ENCODE assay signal across 8 cellular contexts in the genomic region with DNA sequence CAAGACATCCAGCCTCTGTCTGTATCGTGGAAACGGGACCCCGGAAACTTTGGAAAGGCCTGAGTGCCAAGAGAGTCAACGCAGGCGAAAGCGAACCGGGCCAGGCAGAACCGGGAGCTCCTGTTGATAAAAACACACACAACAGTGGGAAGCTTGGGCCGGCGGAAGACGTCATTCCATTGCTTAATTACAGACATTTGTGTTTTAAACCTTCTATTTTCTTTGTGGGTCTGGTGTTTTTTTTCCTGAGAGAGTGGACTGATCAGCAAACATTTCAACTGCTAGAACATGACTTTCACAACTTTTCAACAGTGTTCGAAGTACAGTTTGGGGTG. TPM values are rescaled to one million over a fixed set of nuclear protein-coding genes. Genes with fewer than 3 reads are reported as not detected.
DNase-seq lines count a peak whose midpoint lies in the region; ATAC-seq, FAIRE-seq and TF ChIP-seq lines count a peak whose summit lies in the region.

No MANE protein-coding gene starts in this region.

- no peaks in the 10 kb centered on the region for H3K27me3 Mint-ChIP-seq in CD8-positive, alpha-beta memory T cell

- DNase-seq in CD8-positive, alpha-beta memory T cell, result no peak
- DNase-seq in SK-N-MC (ENCODE audit: low read depth, low spot score) (no peak), foreskin fibroblast (peak in 1 of 2 donors; percentile 62), pancreas (no peak), NOMO-1 treated with dmso at 0.1 percent for 144 hours (lab: John Stamatoyannopoulos, UW; ENCODE audit: unreplicated experiment) (no peak), NCI-H446 treated with DMSO at 0.1 percent for 48 hours (lab: John Stamatoyannopoulos, UW) (no peak), NCI-H526 (lab: John Stamatoyannopoulos, UW) (no peak)
- DNase-seq in stimulated activated CD4-positive, alpha-beta T cell treated with anti-CD3 and anti-CD28 coated beads, Interleukin-4, amount 100 ng/mL, for 4 hours, result no peak

- peak overlapping the region; percentile 49 for H3K4me3 ChIP-seq in CD8-positive, alpha-beta memory T cell (ENCODE audit: low read length)
- H3K4me3 ChIP-seq in SK-N-MC, result peak overlapping the region; percentile 79
- peak overlapping the region; percentile 66 to 70 for H3K4me3 ChIP-seq in foreskin fibroblast (ENCODE audit: low read depth in 1 of 2, low read length in 2 of 2)
- H3K4me3 ChIP-seq in pancreas, result peak overlapping the region; percentile 49 to 72 (median 55)

- peak overlapping the region; percentile 45 for H3K9ac ChIP-seq in SK-N-MC (ENCODE audit: insufficient read length)

- no peaks in the 10 kb centered on the region for H3K27me3 ChIP-seq in CD8-positive, alpha-beta memory T cell (ENCODE audit: insufficient read depth, low read length, poor library complexity, severe bottlenecking)
- H3K27me3 ChIP-seq in pancreas, result no peaks in the 10 kb centered on the region

- H3K9me3 ChIP-seq in CD8-positive, alpha-beta memory T cell (ENCODE audit: low read length), result no peaks in the 10 kb centered on the region
- H3K9me3 ChIP-seq in SK-N-MC (ENCODE audit: low read depth, low read length) (no peaks in the 10 kb centered on the region), pancreas (no peaks in the 10 kb centered on the region)

- WGBS in pancreas, 2 donors, result 5 to 8% methylated on average over 12 of the region's 12 CpGs

- no peak for FAIRE-seq in pancreas (lab: Jason Lieb, UNC)

- H3K36me3 ChIP-seq in CD8-positive, alpha-beta memory T cell (ENCODE audit: insufficient read depth, low read length), result no peaks in the 10 kb centered on the region
- H3K36me3 ChIP-seq in SK-N-MC (ENCODE audit: insufficient read depth, low read length), result no peaks in the 10 kb centered on the region
- H3K36me3 ChIP-seq in pancreas, result no peaks in the 10 kb centered on the region

- peak in 3 of 4 donors; percentile 24 to 32 (median 27) for ATAC-seq in pancreas

- POLR2A ChIA-PET in CD8-positive, alpha-beta memory T cell (lab: Charles Lee), result interaction anchor here (1.0 to 2.1 kb wide), 7 partner anchors 11 to 60 kb away, joined by 3 to 19 read pairs (median 4); partner anchors contain the start of gene UBALD2

- H3K36me3 Mint-ChIP-seq in CD8-positive, alpha-beta memory T cell, result peaks cover 0 to 2% (median 0%) of the 10 kb centered on the region in 3 donors

- TF ChIP-seq CTCF in foreskin fibroblast (IDR thresholded peaks at IDR 0.05; ENCODE audit: low read depth, low read length), result no peak
- no peak for TF ChIP-seq CTCF in pancreas (IDR thresholded peaks at IDR 0.05)

- peaks cover 62% of the 10 kb centered on the region for H3K4me1 ChIP-seq in CD8-positive, alpha-beta memory T cell (ENCODE audit: insufficient read depth, low read length)
- H3K4me1 ChIP-seq in pancreas, result peaks cover 0 to 13% (median 10%) of the 10 kb centered on the region in 3 donors

- H3K4me1 Mint-ChIP-seq in CD8-positive, alpha-beta memory T cell, result peaks cover 29 to 63% (median 62%) of the 10 kb centered on the region in 3 donors

- H3K27ac Mint-ChIP-seq in CD8-positive, alpha-beta memory T cell, result peak overlapping the region; percentile 34 to 96 (median 90)

- H3K27ac ChIP-seq in CD8-positive, alpha-beta memory T cell (ENCODE audit: low read depth, low read length), result peak overlapping the region; percentile 55
- no peak overlapping the region for H3K27ac ChIP-seq in SK-N-MC
- H3K27ac ChIP-seq in pancreas, result peak overlapping the region in 1 of 4 donors; percentile 17

- peak overlapping the region; percentile 84 to 94 (median 91) for H3K4me3 Mint-ChIP-seq in CD8-positive, alpha-beta memory T cell

- CTCF ChIA-PET in CD8-positive, alpha-beta memory T cell (lab: Charles Lee), result interaction anchor here (0.9 to 1.9 kb wide), 3 partner anchors 23 to 61 kb away, joined by 3 to 8 read pairs (median 4); partner anchors contain the start of gene UBALD2

- intact Hi-C loops in pancreas (cut with DNase I), result no loop called here

- H3K9me3 Mint-ChIP-seq in CD8-positive, alpha-beta memory T cell, result peaks cover 0 to 4% (median 0%) of the 10 kb centered on the region in 5 donors

RNA-seq across cellular contexts. Expression of gene RNF157, which starts 0.9 kb away (rescaled TPM):
- 10 to 100 TPM; 13.9 TPM for total RNA-seq in CD8-positive, alpha-beta memory T cell
- polyA plus RNA-seq in CD8-positive, alpha-beta memory T cell, result 10.7 TPM
- 1 to 10 TPM in 5 of 6 donors, under 1 TPM in 1; 0.87 to 4.0 (median 2.8) TPM for total RNA-seq in pancreas
- 1 to 10 TPM; 3.4 to 6.4 TPM for polyA plus RNA-seq in pancreas

RNA-seq across cellular contexts. Expression of gene UBALD2, which starts 24.0 kb away (rescaled TPM):
- 100 to 1,000 TPM; 125 to 133 TPM for total RNA-seq in CD8-positive, alpha-beta memory T cell
- 8.7 TPM for polyA plus RNA-seq in CD8-positive, alpha-beta memory T cell
- 10 to 100 TPM; 17.8 to 34.6 (median 24.6) TPM for total RNA-seq in pancreas
- polyA plus RNA-seq in pancreas, result 10 to 100 TPM; 21.8 to 30.0 TPM
